Comparison of ENCODE assay signal across 8 cellular contexts in the genomic region with DNA sequence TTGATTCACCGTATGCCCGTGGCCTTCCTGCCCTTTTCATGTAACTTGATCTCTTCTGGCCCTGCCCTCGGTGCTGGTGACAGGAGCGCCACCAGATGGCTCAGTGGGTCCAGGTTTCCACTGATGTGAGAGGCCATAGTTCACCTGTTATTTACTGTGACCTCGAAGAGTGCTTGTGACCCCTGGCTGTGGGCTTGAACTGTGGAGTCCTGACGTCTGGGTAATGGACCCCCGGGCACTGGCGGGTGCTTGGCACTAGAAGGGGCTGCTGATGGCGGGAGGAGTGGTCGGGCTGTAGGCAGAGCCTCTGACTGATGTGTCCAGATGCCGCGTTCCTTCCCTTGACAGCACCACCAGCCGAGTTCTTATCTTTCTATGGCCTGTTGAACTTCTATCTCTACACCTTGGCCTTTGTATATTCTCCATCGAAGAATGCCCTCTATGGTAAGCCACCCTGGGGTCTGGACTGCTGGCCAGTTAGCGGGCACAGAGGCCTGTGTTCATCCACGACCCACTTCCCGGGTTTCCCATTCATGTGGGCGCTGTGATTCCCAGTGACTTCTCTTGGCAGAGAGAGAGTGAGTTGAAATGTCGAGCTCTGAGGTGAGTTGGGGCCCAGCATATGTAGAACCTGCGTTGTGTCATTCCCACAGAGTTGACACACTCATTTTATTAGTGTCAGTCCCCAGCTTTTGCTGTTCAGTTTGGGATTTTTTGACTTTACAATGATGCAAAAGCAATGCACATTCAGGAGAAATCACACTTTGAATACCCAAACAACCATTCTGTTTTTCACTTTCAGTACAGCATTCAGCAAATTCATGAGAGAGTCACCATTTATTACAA. TPM values are rescaled to one million over a fixed set of nuclear protein-coding genes. Genes with fewer than 3 reads are reported as not detected.
DNase-seq lines count a peak whose midpoint lies in the region; ATAC-seq, FAIRE-seq and TF ChIP-seq lines count a peak whose summit lies in the region.

No MANE protein-coding gene starts in this region.

- H3K36me3 Mint-ChIP-seq in CD4-positive, alpha-beta T cell (ENCODE audit: low read depth), result peaks cover 83% of the 10 kb centered on the region
- peaks cover 9 to 30% of the 10 kb centered on the region in 2 donors for H3K36me3 Mint-ChIP-seq in activated T-cell treated with anti-CD3 and anti-CD28 coated beads, Interleukin-2, amount 50 U/mL, for 72 hours (ENCODE audit: insufficient read depth in 2 of 2)

- ATAC-seq in CD4-positive, alpha-beta T cell (ENCODE audit: poor library complexity), result peak; percentile 71
- ATAC-seq in activated T-cell treated with anti-CD3 and anti-CD28 coated beads, Interleukin-2, amount 50 U/mL, for 72 hours (replicated peaks in 1 of 2), result peak; percentile 67 to 75
- ATAC-seq in HG02642 (IDR thresholded peaks at IDR 0.05; ENCODE audit: poor library complexity, unreplicated experiment) (no peak), GM21381 (IDR thresholded peaks at IDR 0.05; ENCODE audit: unreplicated experiment) (no peak)

- peak in 7 of 10 experiments; percentile 26 to 52 (median 39) for DNase-seq in CD4-positive, alpha-beta T cell
- DNase-seq in activated T-cell treated with anti-CD3 and anti-CD28 coated beads, Interleukin-2, amount 50 U/mL, for 72 hours, result peak; percentile 36 to 38
- no peak for DNase-seq in urothelium cell line (ENCODE audit: low spot score)
- DNase-seq in GM19240 (ENCODE audit: insufficient read length, low spot score), result no peak

- no peaks in the 10 kb centered on the region for H3K27me3 ChIP-seq in CD4-positive, alpha-beta T cell (ENCODE audit: control insufficient read depth, insufficient read depth, low read length)

- CTCF ChIA-PET in CD4-positive, alpha-beta T cell (lab: Charles Lee), result interaction anchor here (1.2 to 5.5 kb wide), 3 partner anchors 21 to 61 kb away, joined by 3 to 21 read pairs (median 5); a partner anchor contains a TSS

- FAIRE-seq in islet of Langerhans (lab: Jason Lieb, UNC), result peak; percentile 30
- FAIRE-seq in urothelium cell line (lab: Jason Lieb, UNC), result no peak

- peak; percentile 81 for TF ChIP-seq RAD21 in Ishikawa (IDR thresholded peaks at IDR 0.05; ENCODE audit: low read depth)

- no peak overlapping the region for H3K27ac ChIP-seq in CD4-positive, alpha-beta T cell (ENCODE audit: low read depth, low read length)

- no peaks in the 10 kb centered on the region for H3K27me3 Mint-ChIP-seq in CD4-positive, alpha-beta T cell
- H3K27me3 Mint-ChIP-seq in activated T-cell treated with anti-CD3 and anti-CD28 coated beads, Interleukin-2, amount 50 U/mL, for 72 hours (ENCODE audit: low read depth), result no peaks in the 10 kb centered on the region

- peak; percentile 30 for TF ChIP-seq CTCF in CD4-positive, alpha-beta T cell (IDR thresholded peaks at IDR 0.05)

- POLR2A ChIA-PET in CD4-positive, alpha-beta T cell (lab: Charles Lee), result interaction anchor here (0.6 to 1.3 kb wide), 2 partner anchors 14 to 292 kb away, joined by 3 to 4 read pairs; a partner anchor contains a TSS

- intact Hi-C loops in CD4-positive, alpha-beta T cell (cut with DNase I, micrococcal nuclease), result loop anchor here (1.0 to 5.0 kb wide), 3 partner anchors 61 to 67 kb away; a partner anchor contains a TSS

- no peaks in the 10 kb centered on the region for H3K9me3 ChIP-seq in CD4-positive, alpha-beta T cell (ENCODE audit: control insufficient read depth, low read length)

- H3K4me3 Mint-ChIP-seq in CD4-positive, alpha-beta T cell, result no peak overlapping the region
- H3K4me3 Mint-ChIP-seq in activated T-cell treated with anti-CD3 and anti-CD28 coated beads, Interleukin-2, amount 50 U/mL, for 72 hours, result peak overlapping the region; percentile 40 to 74

- no peaks in the 10 kb centered on the region for H3K9me3 Mint-ChIP-seq in CD4-positive, alpha-beta T cell
- H3K9me3 Mint-ChIP-seq in activated T-cell treated with anti-CD3 and anti-CD28 coated beads, Interleukin-2, amount 50 U/mL, for 72 hours, result no peaks in the 10 kb centered on the region

- 0 out of 2 replicates have a peak, but pooled peaks have one; percentile 13 for TF ChIP-seq EP300 in Ishikawa (IDR thresholded peaks at IDR 0.05; ENCODE audit: borderline replicate concordance)

- H3K27ac Mint-ChIP-seq in CD4-positive, alpha-beta T cell, result peak overlapping the region; percentile 79
- peak overlapping the region; percentile 84 for H3K27ac Mint-ChIP-seq in activated T-cell treated with anti-CD3 and anti-CD28 coated beads, Interleukin-2, amount 50 U/mL, for 72 hours

- H3K4me1 Mint-ChIP-seq in CD4-positive, alpha-beta T cell (ENCODE audit: low read depth), result peaks cover 26% of the 10 kb centered on the region
- H3K4me1 Mint-ChIP-seq in activated T-cell treated with anti-CD3 and anti-CD28 coated beads, Interleukin-2, amount 50 U/mL, for 72 hours (ENCODE audit: low read depth), result peaks cover 47% of the 10 kb centered on the region

TF ChIP-seq in Ishikawa, 13 proteins besides CTCF, POLR2A, EP300 and RAD21:
- no peak for TF ChIP-seq ZBTB7A (IDR thresholded peaks at IDR 0.05; ENCODE audit: low read depth)
- TF ChIP-seq, protein P1, sequence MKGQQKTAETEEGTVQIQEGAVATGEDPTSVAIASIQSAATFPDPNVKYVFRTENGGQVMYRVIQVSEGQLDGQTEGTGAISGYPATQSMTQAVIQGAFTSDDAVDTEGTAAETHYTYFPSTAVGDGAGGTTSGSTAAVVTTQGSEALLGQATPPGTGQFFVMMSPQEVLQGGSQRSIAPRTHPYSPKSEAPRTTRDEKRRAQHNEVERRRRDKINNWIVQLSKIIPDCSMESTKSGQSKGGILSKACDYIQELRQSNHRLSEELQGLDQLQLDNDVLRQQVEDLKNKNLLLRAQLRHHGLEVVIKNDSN (IDR thresholded peaks at IDR 0.05), result no peak
- TF ChIP-seq, protein P2, sequence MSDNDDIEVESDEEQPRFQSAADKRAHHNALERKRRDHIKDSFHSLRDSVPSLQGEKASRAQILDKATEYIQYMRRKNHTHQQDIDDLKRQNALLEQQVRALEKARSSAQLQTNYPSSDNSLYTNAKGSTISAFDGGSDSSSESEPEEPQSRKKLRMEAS (IDR thresholded peaks at IDR 0.05), result no peak
- TF ChIP-seq TAF1 (IDR thresholded peaks at IDR 0.05; ENCODE audit: low read depth), result no peak
- TF ChIP-seq TCF12 (IDR thresholded peaks at IDR 0.05; ENCODE audit: low read depth), result no peak
- TF ChIP-seq FOXM1 (IDR thresholded peaks at IDR 0.05; ENCODE audit: borderline replicate concordance, low read depth), result no peak
- TF ChIP-seq TEAD4 (IDR thresholded peaks at IDR 0.05), result 0 out of 2 replicates have a peak, but pooled peaks have one; percentile 10
- no peak for TF ChIP-seq CEBPB (IDR thresholded peaks at IDR 0.05)
TF ChIP-seq in Ishikawa: peak in this region for 1.

RNA-seq across cellular contexts. Expression of a gene that starts 14.9 kb away (rescaled TPM):
- 100 to 1,000 TPM; 170 to 182 TPM for total RNA-seq in CD4-positive, alpha-beta T cell
- 100 to 1,000 TPM; 111 to 127 TPM for total RNA-seq in activated T-cell treated with anti-CD3 and anti-CD28 coated beads, Interleukin-2, amount 50 U/mL, for 72 hours

RNA-seq across cellular contexts. Expression of a gene that starts 20.3 kb away (rescaled TPM):
- total RNA-seq in CD4-positive, alpha-beta T cell, result 10 to 100 TPM; 41.2 to 42.7 TPM
- total RNA-seq in activated T-cell treated with anti-CD3 and anti-CD28 coated beads, Interleukin-2, amount 50 U/mL, for 72 hours, result 100 to 1,000 TPM; 267 to 353 TPM

Comparison
In these comparisons a context has a peak if more than half of its experiments do, and no peak if none do; other contexts are left out.
1. ATAC-seq: peak in CD4-positive, alpha-beta T cell (single experiment) and activated T-cell treated with anti-CD3 and anti-CD28 coated beads, Interleukin-2, amount 50 U/mL, for 72 hours (2 of 2); none in HG02642 (single experiment) and GM21381 (single experiment).
2. DNase-seq: peak in CD4-positive, alpha-beta T cell (7 of 10) and activated T-cell treated with anti-CD3 and anti-CD28 coated beads, Interleukin-2, amount 50 U/mL, for 72 hours (2 of 2); none in urothelium cell line (single experiment) and GM19240 (single experiment).
3. RNA of a gene that starts 20.3 kb away (total RNA-seq): 267 to 353 TPM in activated T-cell treated with anti-CD3 and anti-CD28 coated beads, Interleukin-2, amount 50 U/mL, for 72 hours; 41.2 to 42.7 TPM in CD4-positive, alpha-beta T cell; every median in the first group is over 4 times any median in the second.